1 cellular context compared by ENCODE assay signal in the genomic region with DNA sequence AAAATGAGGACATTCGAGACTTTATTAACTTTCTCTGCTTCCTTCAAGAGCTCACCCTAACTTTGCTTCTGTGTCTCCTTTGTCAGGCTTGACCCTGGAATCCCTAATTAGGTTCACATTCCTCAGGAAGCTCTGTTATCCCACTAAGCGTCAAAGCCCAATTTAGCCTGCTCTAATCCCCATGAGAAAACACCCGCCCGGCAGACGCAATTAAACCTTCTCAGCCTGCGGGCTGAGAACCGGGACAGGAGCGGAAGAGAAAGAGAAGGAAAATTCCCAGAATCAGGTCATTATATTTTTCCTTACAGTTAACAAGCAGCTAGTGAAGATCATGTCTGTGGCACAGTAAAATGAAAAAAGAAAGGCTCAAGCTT.
TF ChIP-seq lines count a peak whose summit lies in the region.

No MANE protein-coding gene starts in this region.

TF ChIP-seq in WTC11, 78 proteins besides CTCF, POLR2A, EP300 and RAD21 (continued from another document):
- TF ChIP-seq, protein P1, sequence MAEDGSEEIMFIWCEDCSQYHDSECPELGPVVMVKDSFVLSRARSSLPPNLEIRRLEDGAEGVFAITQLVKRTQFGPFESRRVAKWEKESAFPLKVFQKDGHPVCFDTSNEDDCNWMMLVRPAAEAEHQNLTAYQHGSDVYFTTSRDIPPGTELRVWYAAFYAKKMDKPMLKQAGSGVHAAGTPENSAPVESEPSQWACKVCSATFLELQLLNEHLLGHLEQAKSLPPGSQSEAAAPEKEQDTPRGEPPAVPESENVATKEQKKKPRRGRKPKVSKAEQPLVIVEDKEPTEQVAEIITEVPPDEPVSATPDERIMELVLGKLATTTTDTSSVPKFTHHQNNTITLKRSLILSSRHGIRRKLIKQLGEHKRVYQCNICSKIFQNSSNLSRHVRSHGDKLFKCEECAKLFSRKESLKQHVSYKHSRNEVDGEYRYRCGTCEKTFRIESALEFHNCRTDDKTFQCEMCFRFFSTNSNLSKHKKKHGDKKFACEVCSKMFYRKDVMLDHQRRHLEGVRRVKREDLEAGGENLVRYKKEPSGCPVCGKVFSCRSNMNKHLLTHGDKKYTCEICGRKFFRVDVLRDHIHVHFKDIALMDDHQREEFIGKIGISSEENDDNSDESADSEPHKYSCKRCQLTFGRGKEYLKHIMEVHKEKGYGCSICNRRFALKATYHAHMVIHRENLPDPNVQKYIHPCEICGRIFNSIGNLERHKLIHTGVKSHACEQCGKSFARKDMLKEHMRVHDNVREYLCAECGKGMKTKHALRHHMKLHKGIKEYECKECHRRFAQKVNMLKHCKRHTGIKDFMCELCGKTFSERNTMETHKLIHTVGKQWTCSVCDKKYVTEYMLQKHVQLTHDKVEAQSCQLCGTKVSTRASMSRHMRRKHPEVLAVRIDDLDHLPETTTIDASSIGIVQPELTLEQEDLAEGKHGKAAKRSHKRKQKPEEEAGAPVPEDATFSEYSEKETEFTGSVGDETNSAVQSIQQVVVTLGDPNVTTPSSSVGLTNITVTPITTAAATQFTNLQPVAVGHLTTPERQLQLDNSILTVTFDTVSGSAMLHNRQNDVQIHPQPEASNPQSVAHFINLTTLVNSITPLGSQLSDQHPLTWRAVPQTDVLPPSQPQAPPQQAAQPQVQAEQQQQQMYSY (CRISPR knock-in tag; IDR thresholded peaks at IDR 0.05): no peak
- TF ChIP-seq, protein P2, sequence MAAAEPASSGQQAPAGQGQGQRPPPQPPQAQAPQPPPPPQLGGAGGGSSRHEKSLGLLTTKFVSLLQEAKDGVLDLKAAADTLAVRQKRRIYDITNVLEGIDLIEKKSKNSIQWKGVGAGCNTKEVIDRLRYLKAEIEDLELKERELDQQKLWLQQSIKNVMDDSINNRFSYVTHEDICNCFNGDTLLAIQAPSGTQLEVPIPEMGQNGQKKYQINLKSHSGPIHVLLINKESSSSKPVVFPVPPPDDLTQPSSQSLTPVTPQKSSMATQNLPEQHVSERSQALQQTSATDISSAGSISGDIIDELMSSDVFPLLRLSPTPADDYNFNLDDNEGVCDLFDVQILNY (CRISPR knock-in tag; IDR thresholded peaks at IDR 0.05): no peak
- TF ChIP-seq CBFB (CRISPR knock-in tag; IDR thresholded peaks at IDR 0.05; ENCODE audit: low read depth) (no peak), MXD4 (CRISPR knock-in tag; IDR thresholded peaks at IDR 0.05; ENCODE audit: borderline replicate concordance) (no peak)
